ENCODE assay signal across 27 cellular contexts in genomic region chr6:148044261-148044731, GRCh38.
DNase-seq lines count a peak whose midpoint lies in the region; ATAC-seq and TF ChIP-seq lines count a peak whose summit lies in the region.
"Had no signal": no experiment of that assay in that cellular context is flagged by ENCODE, and none has a peak within 500 bp of the region (broad histone marks: within the 10 kb centered on the region; RNA-seq: fewer than 3 reads in every experiment).

No MANE protein-coding gene starts in this region.

- H3K79me1 ChIP-seq in IMR-90 (ENCODE audit: low read depth in 1 of 2, low read length in 2 of 2), result no peaks in the 10 kb centered on the region

- BruUV-seq in IMR-90 (replicated peaks; lab: Mats Ljungman, UMichigan) (no TSS peak), OCI-LY7 (replicated peaks; lab: Mats Ljungman, UMichigan) (no TSS peak)

- H4K8ac ChIP-seq in IMR-90 (ENCODE audit: low read depth in 2 of 2, low read length in 2 of 2), result no peak overlapping the region

- H2BK20ac ChIP-seq in IMR-90 (ENCODE audit: low read depth, low read length), result no peak overlapping the region

- H3K27me3 ChIP-seq in IMR-90 (ENCODE audit: control insufficient read depth, insufficient read depth, low read length), result no peaks in the 10 kb centered on the region
- H3K27me3 ChIP-seq in thyroid gland, result no peaks in the 10 kb centered on the region
- H3K27me3 ChIP-seq: esophagus squamous epithelium, SJCRH30, uterus had no signal

- H3K27ac ChIP-seq in IMR-90 (ENCODE audit: insufficient read depth, low read length) (peak overlapping the region; percentile 64; the same call in 1 of the 2 replicates), OCI-LY7 (ENCODE audit: low read depth, low read length, poor library complexity, severe bottlenecking) (no peak overlapping the region), thyroid gland (no peak overlapping the region)
- H3K27ac ChIP-seq: esophagus squamous epithelium, GM23248, psoas muscle, SJCRH30, uterus had no signal

- H2AK5ac ChIP-seq in IMR-90 (ENCODE audit: low read depth, low read length), result no peak overlapping the region

- H2AFZ ChIP-seq in IMR-90 (replicated peaks; ENCODE audit: low read length, poor library complexity) (no peak overlapping the region), OCI-LY7 (ENCODE audit: low read length) (no peak overlapping the region)
- H2AFZ ChIP-seq: GM23248 had no signal

- no peak overlapping the region for H2AK9ac ChIP-seq in IMR-90 (replicated peaks; ENCODE audit: low read depth, low read length, poor library complexity)

- H3K9me1 ChIP-seq in IMR-90 (ENCODE audit: insufficient read depth, low read length), result no peaks in the 10 kb centered on the region

- POLR2A ChIA-PET in IMR-90 (lab: Charles Lee; ENCODE audit: unreplicated experiment) (no interaction called here), OCI-LY7 (lab: Charles Lee) (no interaction called here)

- no peak overlapping the region for H3K4me3 ChIP-seq in AG09309 (ENCODE audit: control insufficient read depth, low read depth, low read length)
- H3K4me3 ChIP-seq in IMR-90 (ENCODE audit: insufficient read depth, low read depth, low read length), result no peak overlapping the region
- H3K4me3 ChIP-seq in OCI-LY7 (ENCODE audit: low read depth, low read length, poor library complexity, severe bottlenecking), result no peak overlapping the region
- H3K4me3 ChIP-seq in thyroid gland (replicated peaks in 1 of 3), result no peak overlapping the region
- H3K4me3 ChIP-seq: esophagus squamous epithelium, GM23248, psoas muscle, SJCRH30, uterus had no signal

- H3K18ac ChIP-seq in IMR-90 (ENCODE audit: low read depth, low read length), result no peak overlapping the region

- no peaks in the 10 kb centered on the region for H3K27me3 Mint-ChIP-seq in osteocyte (ENCODE audit: unreplicated experiment)
- H3K27me3 Mint-ChIP-seq: activated naive CD8-positive, alpha-beta T cell treated with anti-CD3 and anti-CD28 coated beads, Interleukin-2, amount 50 U/mL, for 24 hours; CD4-positive, CD25-positive, alpha-beta regulatory T cell; memory B cell; stimulated activated memory B cell treated with anti-CD40 and anti-IgM and Interleukin-4, amounts not matched to agents 10 μg/mL and 1 μg/mL and 100 μg/mL, for 72 hours; T-helper 17 cell had no signal

- CTCF ChIA-PET in IMR-90 (lab: Yijun Ruan, JAX), result no interaction called here
- CTCF ChIA-PET in OCI-LY7 (lab: Charles Lee; ENCODE audit: unreplicated experiment), result no interaction called here

- H4K20me1 ChIP-seq in IMR-90 (ENCODE audit: insufficient read depth, low read length) (no peaks in the 10 kb centered on the region), OCI-LY7 (ENCODE audit: insufficient read depth, low read length) (no peaks in the 10 kb centered on the region)

- H3K14ac ChIP-seq in IMR-90 (replicated peaks; ENCODE audit: low read depth, low read length), result no peak overlapping the region

- H3K4me1 Mint-ChIP-seq in osteocyte (ENCODE audit: unreplicated experiment), result peaks cover 18% of the 10 kb centered on the region
- H3K4me1 Mint-ChIP-seq: activated naive CD8-positive, alpha-beta T cell treated with anti-CD3 and anti-CD28 coated beads, Interleukin-2, amount 50 U/mL, for 24 hours; CD4-positive, CD25-positive, alpha-beta regulatory T cell; endodermal cell; memory B cell; stimulated activated memory B cell treated with anti-CD40 and anti-IgM and Interleukin-4, amounts not matched to agents 10 μg/mL and 1 μg/mL and 100 μg/mL, for 72 hours; T-helper 17 cell had no signal

- H3K9me3 ChIP-seq in IMR-90 (ENCODE audit: control insufficient read depth, insufficient read depth, low read length) (no peaks in the 10 kb centered on the region), OCI-LY7 (ENCODE audit: low read length) (0 out of 2 replicates have a peak, but pooled peaks cover 5% of the 10 kb centered on the region), thyroid gland (no peaks in the 10 kb centered on the region)
- H3K9me3 ChIP-seq: psoas muscle, SJCRH30 had no signal

- intact Hi-C loops in IMR-90 (cut with micrococcal nuclease), result loop anchor here (5.0 kb wide), 1 partner anchor 207 kb away; no protein-coding TSS in a partner anchor
- intact Hi-C loops in OCI-LY7 (cut with micrococcal nuclease; ENCODE audit: unreplicated experiment), result no loop called here
- intact Hi-C loops in thyroid gland (cut with DNase I), result no loop called here

- H3K9me2 ChIP-seq in OCI-LY7 (ENCODE audit: insufficient read depth, low read length), result no peaks in the 10 kb centered on the region

- H3K9me3 Mint-ChIP-seq in osteocyte (ENCODE audit: unreplicated experiment), result peaks cover 17% of the 10 kb centered on the region

- no peak overlapping the region for H2BK15ac ChIP-seq in IMR-90 (ENCODE audit: low read depth, low read length)

- TF ChIP-seq CTCF in AG09309 (IDR thresholded peaks at IDR 0.05; ENCODE audit: control insufficient read depth, insufficient read depth, low read depth, low read length, missing control alignments), result no peak
- TF ChIP-seq CTCF in IMR-90 (conservative IDR thresholded peaks at IDR 0.05; ENCODE audit: low read depth, low read length), result no peak
- TF ChIP-seq CTCF in osteocyte (IDR thresholded peaks at IDR 0.05), result no peak
- no peak for TF ChIP-seq CTCF in OCI-LY7 (conservative IDR thresholded peaks at IDR 0.05; ENCODE audit: low read length)
- no peak for TF ChIP-seq CTCF in thyroid gland (IDR thresholded peaks at IDR 0.05)

- peak overlapping the region; percentile 50; the same call in 1 of the 2 replicates for H4K5ac ChIP-seq in IMR-90 (ENCODE audit: low read depth, low read length)

- H3K36me3 Mint-ChIP-seq in osteocyte (ENCODE audit: unreplicated experiment), result peaks cover 7% of the 10 kb centered on the region
- H3K36me3 Mint-ChIP-seq: CD4-positive, CD25-positive, alpha-beta regulatory T cell; memory B cell; stimulated activated memory B cell treated with anti-CD40 and anti-IgM and Interleukin-4, amounts not matched to agents 10 μg/mL and 1 μg/mL and 100 μg/mL, for 72 hours had no signal

- no peak overlapping the region for H2BK5ac ChIP-seq in IMR-90 (ENCODE audit: low read depth, low read length, poor library complexity, severe bottlenecking)

- no peak for TF ChIP-seq POLR2A in IMR-90 (IDR thresholded peaks at IDR 0.05; ENCODE audit: low read depth, low read length)
- TF ChIP-seq POLR2A in thyroid gland (IDR thresholded peaks at IDR 0.05), result no peak

- H3K36me3 ChIP-seq in IMR-90 (ENCODE audit: control insufficient read depth, insufficient read depth, low read length) (no peaks in the 10 kb centered on the region), OCI-LY7 (ENCODE audit: insufficient read depth, low read length) (no peaks in the 10 kb centered on the region), thyroid gland (no peaks in the 10 kb centered on the region)
- H3K36me3 ChIP-seq: esophagus squamous epithelium, SJCRH30, uterus had no signal

- no peak overlapping the region for H3K4ac ChIP-seq in IMR-90 (ENCODE audit: low read depth, low read length)

- no CpG with 5 or more reads among the region's 1 CpG for WGBS in IMR-90 (ENCODE audit: extremely low coverage in 2 of 2, insufficient read length in 1 of 2), 2 experiments
- WGBS in thyroid gland, 2 donors, result 89 to 93% methylated on average over 1 of the region's 1 CpG

- no peak overlapping the region for H3K4me3 Mint-ChIP-seq in osteocyte (ENCODE audit: unreplicated experiment)
- H3K4me3 Mint-ChIP-seq: activated naive CD8-positive, alpha-beta T cell treated with anti-CD3 and anti-CD28 coated beads, Interleukin-2, amount 50 U/mL, for 24 hours; CD4-positive, CD25-positive, alpha-beta regulatory T cell; endodermal cell; memory B cell; stimulated activated memory B cell treated with anti-CD40 and anti-IgM and Interleukin-4, amounts not matched to agents 10 μg/mL and 1 μg/mL and 100 μg/mL, for 72 hours; T-helper 17 cell had no signal

- H2BK120ac ChIP-seq in IMR-90 (ENCODE audit: low read depth, low read length), result no peak overlapping the region

- peak; percentile 51 for DNase-seq in AG09309 (ENCODE audit: low read depth)
- DNase-seq in IMR-90, result peak; percentile 60
- peak; percentile 59 for DNase-seq in dedifferentiated amniotic fluid mesenchymal stem cell (ENCODE audit: extremely low spot score)
- DNase-seq in osteocyte (ENCODE audit: extremely low spot score, unreplicated experiment), result no peak
- no peak for DNase-seq in activated naive CD4-positive, alpha-beta T cell treated with anti-CD3 and anti-CD28 coated beads, Interleukin-2, amount 50 U/mL, for 16 hours
- DNase-seq in OCI-LY7 (ENCODE audit: low spot score), result no peak
- DNase-seq in thyroid gland, result no peak
- no peak for DNase-seq in stimulated activated CD4-positive, alpha-beta T cell treated with anti-CD3 and anti-CD28 coated beads, Interleukin-2, amount 100 ng/mL, for 24 hours
- DNase-seq: activated effector memory CD4-positive, alpha-beta T cell treated with anti-CD3 and anti-CD28 coated beads, Interleukin-2, amount 50 U/mL, for 16 hours; activated naive CD8-positive, alpha-beta T cell treated with anti-CD3 and anti-CD28 coated beads, Interleukin-2, amount 50 U/mL, for 24 hours; CD4-positive, CD25-positive, alpha-beta regulatory T cell; cortex of kidney; endodermal cell; esophagus squamous epithelium; GM23248; Karpas-422; left cardiac atrium; NCI-H1694 treated with DMSO at 0.1 percent for 48 hours; NCI-H526 treated with DMSO at 0.1 percent for 48 hours; psoas muscle; SJCRH30; small intestine; stimulated activated CD4-positive, alpha-beta T cell treated with anti-CD3 and anti-CD28 coated beads, Interleukin-4, amount 100 ng/mL, for 1 hour; T-helper 17 cell; uterus had no signal

- no peak overlapping the region for H3K23ac ChIP-seq in IMR-90 (ENCODE audit: low read depth, low read length)

- in situ Hi-C loops in IMR-90 (cut with MboI; ENCODE audit: low sequenced_read_pairs), result no loop called here

- H3K9ac ChIP-seq in IMR-90 (ENCODE audit: low read depth, low read length), result no peak overlapping the region
- H3K9ac ChIP-seq: GM23248 had no signal

- H3K27ac Mint-ChIP-seq in osteocyte (ENCODE audit: unreplicated experiment), result peak overlapping the region; percentile 71
- H3K27ac Mint-ChIP-seq: activated naive CD8-positive, alpha-beta T cell treated with anti-CD3 and anti-CD28 coated beads, Interleukin-2, amount 50 U/mL, for 24 hours; CD4-positive, CD25-positive, alpha-beta regulatory T cell; endodermal cell; memory B cell; stimulated activated memory B cell treated with anti-CD40 and anti-IgM and Interleukin-4, amounts not matched to agents 10 μg/mL and 1 μg/mL and 100 μg/mL, for 72 hours; T-helper 17 cell had no signal

- H3K4me1 ChIP-seq in IMR-90 (ENCODE audit: control insufficient read depth, insufficient read depth, low read length) (peaks cover 5% of the 10 kb centered on the region; the same call in 1 of the 2 replicates), OCI-LY7 (ENCODE audit: insufficient read depth, low read length, poor library complexity, severe bottlenecking) (no peaks in the 10 kb centered on the region), thyroid gland (no peaks in the 10 kb centered on the region)
- H3K4me1 ChIP-seq: esophagus squamous epithelium, psoas muscle, uterus had no signal

- peak; percentile 89 for ATAC-seq in IMR-90 (ENCODE audit: low read depth)
- ATAC-seq: activated naive CD8-positive, alpha-beta T cell treated with anti-CD3 and anti-CD28 coated beads, Interleukin-2, amount 50 U/mL, for 24 hours; left cardiac atrium; psoas muscle; stimulated activated memory B cell treated with anti-CD40 and anti-IgM and Interleukin-4, amounts not matched to agents 10 μg/mL and 1 μg/mL and 100 μg/mL, for 72 hours; T-helper 17 cell had no signal

- dilution Hi-C loops in IMR-90 (cut with HindIII; ENCODE audit: low sequenced_read_pairs, unreplicated experiment), result no loop called here

- H3K4me2 ChIP-seq in IMR-90 (ENCODE audit: low read depth, low read length) (peak overlapping the region; percentile 71), OCI-LY7 (ENCODE audit: low read length) (no peak overlapping the region)

- H4K91ac ChIP-seq in IMR-90 (ENCODE audit: insufficient read depth, low read depth, low read length), result no peak overlapping the region

- TF ChIP-seq RAD21 in IMR-90 (IDR thresholded peaks at IDR 0.05; ENCODE audit: low read length), result no peak

- H3K56ac ChIP-seq in IMR-90 (ENCODE audit: extremely low read depth, insufficient read depth, low read length), result no peak overlapping the region

- no peaks in the 10 kb centered on the region for H3K79me2 ChIP-seq in OCI-LY7 (ENCODE audit: insufficient read depth, low read depth, low read length)

Comparison
In these comparisons a context has a peak if more than half of its experiments do, and no peak if none do; other contexts are left out.
1. DNase-seq: peak in AG09309 (single experiment), IMR-90 (single experiment) and dedifferentiated amniotic fluid mesenchymal stem cell (single experiment); none in osteocyte (single experiment), activated naive CD4-positive, alpha-beta T cell treated with anti-CD3 and anti-CD28 coated beads, Interleukin-2, amount 50 U/mL, for 16 hours (single experiment), OCI-LY7 (single experiment), thyroid gland (0 of 2) and stimulated activated CD4-positive, alpha-beta T cell treated with anti-CD3 and anti-CD28 coated beads, Interleukin-2, amount 100 ng/mL, for 24 hours (0 of 2).